1 cellular context compared by ENCODE assay signal in the genomic region with DNA sequence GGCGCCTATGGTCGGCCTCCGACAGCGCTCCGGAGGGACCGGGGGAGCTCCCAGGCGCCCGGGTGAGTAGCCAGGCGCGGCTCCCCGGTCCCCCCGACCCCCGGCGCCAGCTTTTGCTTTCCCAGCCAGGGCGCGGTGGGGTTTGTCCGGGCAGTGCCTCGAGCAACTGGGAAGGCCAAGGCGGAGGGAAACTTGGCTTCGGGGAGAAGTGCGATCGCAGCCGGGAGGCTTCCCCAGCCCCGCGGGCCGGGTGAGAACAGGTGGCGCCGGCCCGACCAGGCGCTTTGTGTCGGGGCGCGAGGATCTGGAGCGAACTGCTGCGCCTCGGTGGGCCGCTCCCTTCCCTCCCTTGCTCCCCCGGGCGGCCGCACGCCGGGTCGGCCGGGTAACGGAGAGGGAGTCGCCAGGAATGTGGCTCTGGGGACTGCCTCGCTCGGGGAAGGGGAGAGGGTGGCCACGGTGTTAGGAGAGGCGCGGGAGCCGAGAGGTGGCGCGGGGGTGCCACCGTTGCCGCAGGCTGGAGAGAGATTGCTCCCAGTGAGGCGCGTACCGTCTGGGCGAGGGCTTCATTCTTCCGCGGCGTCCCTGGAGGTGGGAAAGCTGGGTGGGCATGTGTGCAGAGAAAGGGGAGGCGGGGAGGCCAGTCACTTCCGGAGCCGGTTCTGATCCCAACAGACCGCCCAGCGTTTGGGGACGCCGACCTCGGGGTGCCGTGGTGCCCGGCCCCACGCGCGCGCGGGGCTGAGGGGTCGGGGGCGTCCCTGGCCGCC.
TF ChIP-seq lines count a peak whose summit lies in the region.

No MANE protein-coding gene starts in this region.

TF ChIP-seq in K562, 482 proteins besides CTCF, POLR2A, EP300 and RAD21 (continued from another document and continues in another):
- TF ChIP-seq, protein P1, sequence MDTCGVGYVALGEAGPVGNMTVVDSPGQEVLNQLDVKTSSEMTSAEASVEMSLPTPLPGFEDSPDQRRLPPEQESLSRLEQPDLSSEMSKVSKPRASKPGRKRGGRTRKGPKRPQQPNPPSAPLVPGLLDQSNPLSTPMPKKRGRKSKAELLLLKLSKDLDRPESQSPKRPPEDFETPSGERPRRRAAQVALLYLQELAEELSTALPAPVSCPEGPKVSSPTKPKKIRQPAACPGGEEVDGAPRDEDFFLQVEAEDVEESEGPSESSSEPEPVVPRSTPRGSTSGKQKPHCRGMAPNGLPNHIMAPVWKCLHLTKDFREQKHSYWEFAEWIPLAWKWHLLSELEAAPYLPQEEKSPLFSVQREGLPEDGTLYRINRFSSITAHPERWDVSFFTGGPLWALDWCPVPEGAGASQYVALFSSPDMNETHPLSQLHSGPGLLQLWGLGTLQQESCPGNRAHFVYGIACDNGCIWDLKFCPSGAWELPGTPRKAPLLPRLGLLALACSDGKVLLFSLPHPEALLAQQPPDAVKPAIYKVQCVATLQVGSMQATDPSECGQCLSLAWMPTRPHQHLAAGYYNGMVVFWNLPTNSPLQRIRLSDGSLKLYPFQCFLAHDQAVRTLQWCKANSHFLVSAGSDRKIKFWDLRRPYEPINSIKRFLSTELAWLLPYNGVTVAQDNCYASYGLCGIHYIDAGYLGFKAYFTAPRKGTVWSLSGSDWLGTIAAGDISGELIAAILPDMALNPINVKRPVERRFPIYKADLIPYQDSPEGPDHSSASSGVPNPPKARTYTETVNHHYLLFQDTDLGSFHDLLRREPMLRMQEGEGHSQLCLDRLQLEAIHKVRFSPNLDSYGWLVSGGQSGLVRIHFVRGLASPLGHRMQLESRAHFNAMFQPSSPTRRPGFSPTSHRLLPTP (IDR thresholded peaks at IDR 0.05; ENCODE audit: borderline replicate concordance, extremely low read depth, insufficient read length), result no peak
- TF ChIP-seq SNRNP70 (optimal IDR thresholded peaks at IDR 0.05; ENCODE audit: low read depth, low read length) (no peak), SMARCC2 (IDR thresholded peaks at IDR 0.05; ENCODE audit: low read depth) (no peak), NELFE (IDR thresholded peaks at IDR 0.05; ENCODE audit: insufficient read depth, insufficient read length) (no peak), SNIP1 (IDR thresholded peaks at IDR 0.05; ENCODE audit: low read depth) (no peak), NBN (IDR thresholded peaks at IDR 0.05; ENCODE audit: low read depth) (no peak), ZNF589 (CRISPR knock-in tag; IDR thresholded peaks at IDR 0.05; ENCODE audit: low read depth) (no peak), BRCA1 (IDR thresholded peaks at IDR 0.05) (no peak), BRCA1 (CRISPR knock-in tag; IDR thresholded peaks at IDR 0.05) (no peak), E2F5 (CRISPR knock-in tag; IDR thresholded peaks at IDR 0.05) (no peak), KHSRP (IDR thresholded peaks at IDR 0.05) (no peak), SAFB2 (IDR thresholded peaks at IDR 0.05; ENCODE audit: borderline replicate concordance, low read depth, low read length, severe bottlenecking) (no peak), U2AF2 (optimal IDR thresholded peaks at IDR 0.05; ENCODE audit: low read depth, low read length) (no peak), NKRF (IDR thresholded peaks at IDR 0.05; ENCODE audit: borderline replicate concordance) (no peak), MAZ (CRISPR knock-in tag; conservative IDR thresholded peaks at IDR 0.05 in 1 of 2, IDR thresholded peaks at IDR 0.05 in 1 of 2) (peak in 1 of 2 experiments; percentile 30; a peak in 1 of 4 replicates), ZNF263 (CRISPR knock-in tag; IDR thresholded peaks at IDR 0.05; ENCODE audit: borderline replicate concordance) (no peak), RBFOX2 (IDR thresholded peaks at IDR 0.05; ENCODE audit: low read depth, low read length) (peak; percentile 76), KDM4B (IDR thresholded peaks at IDR 0.05; ENCODE audit: borderline replicate concordance in 2 of 2, low read depth in 1 of 2) (no peak), ZBTB1 (CRISPR knock-in tag; IDR thresholded peaks at IDR 0.05; ENCODE audit: borderline replicate concordance, low read depth) (no peak), NFRKB (IDR thresholded peaks at IDR 0.05; ENCODE audit: low read depth) (no peak), RBM39 (optimal IDR thresholded peaks at IDR 0.05; ENCODE audit: low read depth, low read length) (no peak), TGIF2 (CRISPR knock-in tag; IDR thresholded peaks at IDR 0.05) (no peak), USF1 (CRISPR knock-in tag; IDR thresholded peaks at IDR 0.05) (no peak), TEAD2 (tag; IDR thresholded peaks at IDR 0.05) (no peak), ZNF785 (CRISPR knock-in tag; IDR thresholded peaks at IDR 0.05) (no peak), KAT7 (CRISPR knock-in tag; IDR thresholded peaks at IDR 0.05; ENCODE audit: borderline replicate concordance) (no peak), GMEB1 (CRISPR knock-in tag; IDR thresholded peaks at IDR 0.05) (no peak), YY1 (IDR thresholded peaks at IDR 0.05; ENCODE audit: borderline replicate concordance in 1 of 3, control insufficient read depth in 1 of 3, extremely low read depth in 1 of 3, insufficient read depth in 3 of 3, insufficient read length in 1 of 3, insufficient replicate concordance in 2 of 3, low read depth in 1 of 3, low read length in 2 of 3) (peak in 1 of 3 experiments; percentile 21), SMARCB1 (IDR thresholded peaks at IDR 0.05; ENCODE audit: insufficient read length, low read depth) (no peak), XRCC3 (IDR thresholded peaks at IDR 0.05) (no peak), JUNB (CRISPR knock-in tag; conservative IDR thresholded peaks at IDR 0.05) (no peak), TEAD1 (CRISPR knock-in tag; IDR thresholded peaks at IDR 0.05) (peak in 1 of 2 experiments; percentile 82; a peak in 2 of 4 replicates), CBX3 (IDR thresholded peaks at IDR 0.05; ENCODE audit: borderline replicate concordance in 1 of 2, low read length in 2 of 2) (peak in 1 of 2 experiments; percentile 36; a peak in 1 of 3 replicates), EHMT2 (IDR thresholded peaks at IDR 0.05) (no peak), ZNF75A (CRISPR knock-in tag; IDR thresholded peaks at IDR 0.05) (no peak), CBFB (CRISPR knock-in tag; IDR thresholded peaks at IDR 0.05) (no peak), RFX7 (CRISPR knock-in tag; IDR thresholded peaks at IDR 0.05) (no peak), FUS (optimal IDR thresholded peaks at IDR 0.05; ENCODE audit: low read depth, low read length) (no peak), MYC (IDR thresholded peaks at IDR 0.05; ENCODE audit: low read depth, low read length) (no peak), MYC (CRISPR knock-in tag; IDR thresholded peaks at IDR 0.05; ENCODE audit: borderline replicate concordance, low read depth) (no peak), RBBP5 (IDR thresholded peaks at IDR 0.05; ENCODE audit: borderline replicate concordance, insufficient read depth, low read length, poor library complexity, severe bottlenecking) (peak; percentile 77), BCL6 (CRISPR knock-in tag; IDR thresholded peaks at IDR 0.05) (no peak), HNRNPLL (IDR thresholded peaks at IDR 0.05; ENCODE audit: low read depth, low read length, poor library complexity, severe bottlenecking) (no peak), SIX5 (IDR thresholded peaks at IDR 0.05; ENCODE audit: borderline replicate concordance in 1 of 2, insufficient read depth in 1 of 2, low read depth in 1 of 2, low read length in 2 of 2) (no peak), SPI1 (IDR thresholded peaks at IDR 0.05; ENCODE audit: borderline replicate concordance, low read depth, low read length) (no peak), U2AF1 (optimal IDR thresholded peaks at IDR 0.05; ENCODE audit: low read depth, low read length) (peak; percentile 32), KLF10 (CRISPR knock-in tag; IDR thresholded peaks at IDR 0.05) (no peak), ZNF232 (CRISPR knock-in tag; IDR thresholded peaks at IDR 0.05) (no peak), ZNF184 (CRISPR knock-in tag; IDR thresholded peaks at IDR 0.05) (no peak)
- TF ChIP-seq, protein P2, sequence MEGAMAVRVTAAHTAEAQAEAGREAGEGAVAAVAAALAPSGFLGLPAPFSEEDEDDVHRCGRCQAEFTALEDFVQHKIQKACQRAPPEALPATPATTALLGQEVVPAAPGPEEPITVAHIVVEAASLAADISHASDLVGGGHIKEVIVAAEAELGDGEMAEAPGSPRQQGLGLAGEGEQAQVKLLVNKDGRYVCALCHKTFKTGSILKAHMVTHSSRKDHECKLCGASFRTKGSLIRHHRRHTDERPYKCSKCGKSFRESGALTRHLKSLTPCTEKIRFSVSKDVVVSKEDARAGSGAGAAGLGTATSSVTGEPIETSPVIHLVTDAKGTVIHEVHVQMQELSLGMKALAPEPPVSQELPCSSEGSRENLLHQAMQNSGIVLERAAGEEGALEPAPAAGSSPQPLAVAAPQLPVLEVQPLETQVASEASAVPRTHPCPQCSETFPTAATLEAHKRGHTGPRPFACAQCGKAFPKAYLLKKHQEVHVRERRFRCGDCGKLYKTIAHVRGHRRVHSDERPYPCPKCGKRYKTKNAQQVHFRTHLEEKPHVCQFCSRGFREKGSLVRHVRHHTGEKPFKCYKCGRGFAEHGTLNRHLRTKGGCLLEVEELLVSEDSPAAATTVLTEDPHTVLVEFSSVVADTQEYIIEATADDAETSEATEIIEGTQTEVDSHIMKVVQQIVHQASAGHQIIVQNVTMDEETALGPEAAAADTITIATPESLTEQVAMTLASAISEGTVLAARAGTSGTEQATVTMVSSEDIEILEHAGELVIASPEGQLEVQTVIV (CRISPR knock-in tag; IDR thresholded peaks at IDR 0.05; ENCODE audit: borderline replicate concordance), result no peak
- TF ChIP-seq, protein P3, sequence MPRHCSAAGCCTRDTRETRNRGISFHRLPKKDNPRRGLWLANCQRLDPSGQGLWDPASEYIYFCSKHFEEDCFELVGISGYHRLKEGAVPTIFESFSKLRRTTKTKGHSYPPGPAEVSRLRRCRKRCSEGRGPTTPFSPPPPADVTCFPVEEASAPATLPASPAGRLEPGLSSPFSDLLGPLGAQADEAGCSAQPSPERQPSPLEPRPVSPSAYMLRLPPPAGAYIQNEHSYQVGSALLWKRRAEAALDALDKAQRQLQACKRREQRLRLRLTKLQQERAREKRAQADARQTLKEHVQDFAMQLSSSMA (CRISPR knock-in tag; IDR thresholded peaks at IDR 0.05), result no peak
- TF ChIP-seq, protein P4, sequence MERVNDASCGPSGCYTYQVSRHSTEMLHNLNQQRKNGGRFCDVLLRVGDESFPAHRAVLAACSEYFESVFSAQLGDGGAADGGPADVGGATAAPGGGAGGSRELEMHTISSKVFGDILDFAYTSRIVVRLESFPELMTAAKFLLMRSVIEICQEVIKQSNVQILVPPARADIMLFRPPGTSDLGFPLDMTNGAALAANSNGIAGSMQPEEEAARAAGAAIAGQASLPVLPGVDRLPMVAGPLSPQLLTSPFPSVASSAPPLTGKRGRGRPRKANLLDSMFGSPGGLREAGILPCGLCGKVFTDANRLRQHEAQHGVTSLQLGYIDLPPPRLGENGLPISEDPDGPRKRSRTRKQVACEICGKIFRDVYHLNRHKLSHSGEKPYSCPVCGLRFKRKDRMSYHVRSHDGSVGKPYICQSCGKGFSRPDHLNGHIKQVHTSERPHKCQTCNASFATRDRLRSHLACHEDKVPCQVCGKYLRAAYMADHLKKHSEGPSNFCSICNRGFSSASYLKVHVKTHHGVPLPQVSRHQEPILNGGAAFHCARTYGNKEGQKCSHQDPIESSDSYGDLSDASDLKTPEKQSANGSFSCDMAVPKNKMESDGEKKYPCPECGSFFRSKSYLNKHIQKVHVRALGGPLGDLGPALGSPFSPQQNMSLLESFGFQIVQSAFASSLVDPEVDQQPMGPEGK (CRISPR knock-in tag; IDR thresholded peaks at IDR 0.05; ENCODE audit: borderline replicate concordance), result no peak
